ENCODE assay signal across 11 cellular contexts in genomic region chr19:3725640-3726310, GRCh38. TPM values are rescaled to one million over a fixed set of nuclear protein-coding genes. Genes with fewer than 3 reads are reported as not detected.
DNase-seq lines count a peak whose midpoint lies in the region; ATAC-seq and TF ChIP-seq lines count a peak whose summit lies in the region.
"Had no signal": no experiment of that assay in that cellular context is flagged by ENCODE, and none has a peak within 500 bp of the region (broad histone marks: within the 10 kb centered on the region; RNA-seq: fewer than 3 reads in every experiment).

No MANE protein-coding gene starts in this region.

- TF ChIP-seq CTCF in MCF 10A (IDR thresholded peaks at IDR 0.05; ENCODE audit: unreplicated experiment) (no peak), mammary epithelial cell (conservative IDR thresholded peaks at IDR 0.05 in 1 of 2, IDR thresholded peaks at IDR 0.05 in 1 of 2; ENCODE audit: extremely low read depth in 1 of 2, insufficient read depth in 1 of 2, low read depth in 1 of 2, low read length in 2 of 2) (no peak), epithelial cell of esophagus (IDR thresholded peaks at IDR 0.05; ENCODE audit: insufficient read depth, low read depth, low read length, missing control alignments) (no peak), thyroid gland (IDR thresholded peaks at IDR 0.05) (no peak)

- H3K27ac ChIP-seq in mammary epithelial cell (ENCODE audit: insufficient read depth, low read depth, low read length): no peak overlapping the region
- H3K27ac ChIP-seq in thyroid gland: peak overlapping the region; percentile 55 to 76 (median 63)
- H3K27ac ChIP-seq: gastroesophageal sphincter had no signal

- POLR2A ChIA-PET in MCF 10A (lab: Yijun Ruan, JAX): interaction anchor here (0.6 kb wide), 1 partner anchor 30 kb away, joined by 3 read pairs; no protein-coding TSS in a partner anchor

- no peak overlapping the region for H3K27ac Mint-ChIP-seq in MCF 10A (ENCODE audit: low read depth, unreplicated experiment)

- intact Hi-C loops in MCF 10A (cut with micrococcal nuclease): no loop called here
- intact Hi-C loops in mammary epithelial cell (cut with micrococcal nuclease): no loop called here
- intact Hi-C loops in thyroid gland (cut with DNase I): no loop called here

- no peak overlapping the region for H3K4me3 ChIP-seq in mammary epithelial cell (replicated peaks in 1 of 3; ENCODE audit: insufficient read depth in 1 of 3, low read depth in 2 of 3, low read length in 3 of 3)
- H3K4me3 ChIP-seq in epithelial cell of esophagus (ENCODE audit: low read length): no peak overlapping the region
- H3K4me3 ChIP-seq in thyroid gland (replicated peaks in 1 of 3): no peak overlapping the region
- H3K4me3 ChIP-seq: gastroesophageal sphincter had no signal

- no peaks in the 10 kb centered on the region for H3K27me3 ChIP-seq in mammary epithelial cell (ENCODE audit: insufficient read depth, low read length)
- H3K27me3 ChIP-seq in thyroid gland: no peaks in the 10 kb centered on the region

- no peak overlapping the region for H3K4me3 Mint-ChIP-seq in MCF 10A (ENCODE audit: unreplicated experiment)

- no peak overlapping the region for H3K4me2 ChIP-seq in mammary epithelial cell (ENCODE audit: insufficient read depth, low read depth, low read length)

- peaks cover 11% of the 10 kb centered on the region for H3K27me3 Mint-ChIP-seq in MCF 10A (ENCODE audit: insufficient read depth, unreplicated experiment)

- no peak for ATAC-seq in GM19452 (IDR thresholded peaks at IDR 0.05; ENCODE audit: unreplicated experiment)
- ATAC-seq: gastroesophageal sphincter had no signal

- no peak overlapping the region for H3K9ac ChIP-seq in mammary epithelial cell (ENCODE audit: insufficient read depth, low read length)

- no peaks in the 10 kb centered on the region for H3K36me3 Mint-ChIP-seq in MCF 10A (ENCODE audit: insufficient read depth, unreplicated experiment)

- H3K36me3 ChIP-seq in mammary epithelial cell (ENCODE audit: insufficient read depth, low read length) (no peaks in the 10 kb centered on the region), thyroid gland (no peaks in the 10 kb centered on the region)
- H3K36me3 ChIP-seq: gastroesophageal sphincter had no signal

- peaks cover 8% of the 10 kb centered on the region for H3K4me1 Mint-ChIP-seq in MCF 10A (ENCODE audit: insufficient read depth, unreplicated experiment)

- dilution Hi-C loops in mammary epithelial cell (cut with HindIII; ENCODE audit: low sequenced_read_pairs): no loop called here

- WGBS in mammary epithelial cell (ENCODE audit: low coverage, missing lambda C conversion rate): 23% methylated on average over 12 of the region's 14 CpGs
- 22 to 23% methylated on average over 12 to 14 of the region's 14 CpGs for WGBS in thyroid gland, 2 donors

- H2AFZ ChIP-seq in mammary epithelial cell (ENCODE audit: low read depth, low read length): no peak overlapping the region

- H3K9me3 Mint-ChIP-seq in MCF 10A (ENCODE audit: unreplicated experiment): no peaks in the 10 kb centered on the region

- H3K4me1 ChIP-seq in mammary epithelial cell (ENCODE audit: insufficient read depth, low read length) (peaks cover 5% of the 10 kb centered on the region), thyroid gland (peaks cover 25 to 26% of the 10 kb centered on the region in 2 donors)

- in situ Hi-C loops in mammary epithelial cell (cut with MboI; ENCODE audit: low sequenced_read_pairs in 2 of 2): no loop called here

- DNase-seq in MCF 10A (ENCODE audit: unreplicated experiment) (peak; percentile 42), mammary epithelial cell (no peak), NCI-H526 treated with DMSO at 0.1 percent for 48 hours (lab: John Stamatoyannopoulos, UW) (peak; percentile 14), epithelial cell of esophagus (ENCODE audit: low read depth) (peak; percentile 42), thyroid gland (peak; percentile 98 to 99), HK-2 (ENCODE audit: unreplicated experiment) (no peak), superior temporal gyrus (ENCODE audit: extremely low spot score) (no peak)
- DNase-seq: activated CD4-positive, CD25-positive, alpha-beta regulatory T cell had no signal

- CTCF ChIA-PET in MCF 10A (lab: Yijun Ruan, JAX): interaction anchor here (0.7 kb wide), 1 partner anchor 83 kb away, joined by 3 read pairs; no protein-coding TSS in a partner anchor
- CTCF ChIA-PET in mammary epithelial cell (lab: Charles Lee; ENCODE audit: low non-redundant PET): no interaction called here

- H4K20me1 ChIP-seq in mammary epithelial cell (ENCODE audit: insufficient read depth, low read length): no peaks in the 10 kb centered on the region

- H3K79me2 ChIP-seq in mammary epithelial cell (ENCODE audit: insufficient read depth, low read length): no peaks in the 10 kb centered on the region

- BruUV-seq in MCF 10A (replicated peaks; lab: Mats Ljungman, UMichigan): no TSS peak
- BruUV-seq in mammary epithelial cell (replicated peaks; lab: Mats Ljungman, UMichigan): no TSS peak

- peak in 1 of 2 donors; percentile 80 for TF ChIP-seq POLR2A in thyroid gland (IDR thresholded peaks at IDR 0.05)

- no peaks in the 10 kb centered on the region for H3K9me3 ChIP-seq in mammary epithelial cell (replicated peaks; ENCODE audit: insufficient read depth, low read length)
- H3K9me3 ChIP-seq in thyroid gland: no peaks in the 10 kb centered on the region

RNA-seq across cellular contexts. Expression of gene TJP3, which starts 17.6 kb away (rescaled TPM):
- total RNA-seq in MCF 10A (2022) (0.69 and 1.6 TPM in 2 replicates), mammary epithelial cell (under 1 TPM; 0.50 to 0.54 TPM), thyroid gland (10 to 100 TPM; 29.7 to 43.7 (median 39.8) TPM)
- polyA plus RNA-seq in mammary epithelial cell: 0.48 TPM
- 0.41 TPM for polyA minus RNA-seq in mammary epithelial cell

RNA-seq across cellular contexts. Expression of gene PIP5K1C, which starts 25.5 kb away (rescaled TPM):
- total RNA-seq in MCF 10A (2022) (13.3 and 15.8 TPM in 2 replicates), mammary epithelial cell (10 to 100 TPM; 22.5 to 26.7 TPM), thyroid gland (10 to 100 TPM; 23.2 to 42.4 (median 35.0) TPM)
- 8.9 TPM for polyA plus RNA-seq in mammary epithelial cell
- polyA minus RNA-seq in mammary epithelial cell: 34.6 TPM

RNA-seq across cellular contexts. Expression of gene APBA3, which starts 35.7 kb away (rescaled TPM):
- total RNA-seq in MCF 10A (2022): 22.9 and 27.6 TPM in 2 replicates
- total RNA-seq in mammary epithelial cell: 10 to 100 TPM; 14.5 to 22.8 TPM
- 5.7 TPM for polyA plus RNA-seq in mammary epithelial cell
- 3.1 TPM for polyA minus RNA-seq in mammary epithelial cell
- total RNA-seq in thyroid gland: 10 to 100 TPM; 33.6 to 42.9 (median 38.1) TPM

RNA-seq across cellular contexts. Expression of gene MRPL54, which starts 36.7 kb away (rescaled TPM):
- total RNA-seq in MCF 10A (2022): 85.0 and 85.7 TPM in 2 replicates
- 10 to 100 TPM; 23.7 to 48.2 TPM for total RNA-seq in mammary epithelial cell
- polyA plus RNA-seq in mammary epithelial cell: 50.4 TPM
- polyA minus RNA-seq in mammary epithelial cell: 32.9 TPM
- 100 to 1,000 TPM in 2 of 4 donors, 10 to 100 TPM in 2; 84.0 to 131 (median 102) TPM for total RNA-seq in thyroid gland

RNA-seq across cellular contexts. Expression of gene RAX2, which starts 46.3 kb away (rescaled TPM):
- not detected in 2 replicates for total RNA-seq in MCF 10A (2022)
- not detected for total RNA-seq in mammary epithelial cell
- polyA plus RNA-seq in mammary epithelial cell: not detected
- not detected for polyA minus RNA-seq in mammary epithelial cell
- total RNA-seq in thyroid gland: not detected
- total RNA-seq: gastroesophageal sphincter, mesenteric fat pad had no signal

Comparison
In these comparisons a context has a peak if more than half of its experiments do, and no peak if none do; other contexts are left out.
1. DNase-seq: peak in MCF 10A (single experiment), NCI-H526 treated with DMSO at 0.1 percent for 48 hours (single experiment), epithelial cell of esophagus (single experiment) and thyroid gland (2 of 2); none in mammary epithelial cell (single experiment), HK-2 (single experiment) and superior temporal gyrus (single experiment).
2. RNA of gene TJP3, which starts 17.6 kb away (total RNA-seq): 29.7 to 43.7 TPM in thyroid gland; 0.69 to 1.6 TPM in MCF 10A and 0.50 to 0.54 TPM in mammary epithelial cell; every median in the first group is over 10 times any median in the second.